8 cellular contexts compared by ENCODE assay signal in genomic region chr6:163412345-163412744, GRCh38. TPM values are rescaled to one million over a fixed set of nuclear protein-coding genes. Genes with fewer than 3 reads are reported as not detected.
A peak's percentile ranks its signal among the peaks of the same experiment; 100 is the strongest.
DNase-seq lines count a peak whose midpoint lies in the region; TF ChIP-seq lines count a peak whose summit lies in the region.

No MANE protein-coding gene starts in this region.

- no peaks in the 10 kb centered on the region for H3K36me3 ChIP-seq in CD8-positive, alpha-beta memory T cell (ENCODE audit: insufficient read depth, low read length)
- peaks cover 4% of the 10 kb centered on the region; the same call in 1 of the 2 replicates for H3K36me3 ChIP-seq in SJCRH30

- H3K4me1 ChIP-seq in CD8-positive, alpha-beta memory T cell (ENCODE audit: insufficient read depth, low read length): peaks cover 14% of the 10 kb centered on the region
- H3K4me1 ChIP-seq in SJCRH30: no peaks in the 10 kb centered on the region

- peak overlapping the region; percentile 84 for H3K4me3 ChIP-seq in CD8-positive, alpha-beta memory T cell (ENCODE audit: low read length)
- peak overlapping the region; percentile 73 for H3K4me3 ChIP-seq in SJCRH30
- peak overlapping the region; percentile 71 for H3K4me3 ChIP-seq in epithelial cell of proximal tubule (ENCODE audit: low read depth, low read length)

- H3K27me3 ChIP-seq in CD8-positive, alpha-beta memory T cell (ENCODE audit: insufficient read depth, low read length, poor library complexity, severe bottlenecking): no peaks in the 10 kb centered on the region
- no peaks in the 10 kb centered on the region for H3K27me3 ChIP-seq in SJCRH30

- H3K9me3 ChIP-seq in CD8-positive, alpha-beta memory T cell (ENCODE audit: low read length): no peaks in the 10 kb centered on the region
- H3K9me3 ChIP-seq in SJCRH30 (replicated peaks): no peaks in the 10 kb centered on the region

- CTCF ChIA-PET in CD8-positive, alpha-beta memory T cell (lab: Charles Lee): no interaction called here

- DNase-seq in CD8-positive, alpha-beta memory T cell: no peak
- DNase-seq in SJCRH30 (no peak), epithelial cell of proximal tubule (ENCODE audit: low read depth) (no peak), pons (ENCODE audit: low spot score) (peak; percentile 65), NCI-H69 (lab: John Stamatoyannopoulos, UW) (no peak), NAMALWA (ENCODE audit: low spot score) (no peak), inferior parietal cortex (ENCODE audit: extremely low spot score) (no peak), GM20000 (ENCODE audit: low spot score) (no peak)

- POLR2A ChIA-PET in CD8-positive, alpha-beta memory T cell (lab: Charles Lee): interaction anchor here (0.5 to 0.6 kb wide), 4 partner anchors 15 to 317 kb away, joined by 4 to 8 read pairs (median 6); no protein-coding TSS in a partner anchor

- TF ChIP-seq CTCF in epithelial cell of proximal tubule (conservative IDR thresholded peaks at IDR 0.05; ENCODE audit: low read depth, low read length) (no peak), GM20000 (IDR thresholded peaks at IDR 0.05; ENCODE audit: extremely low read depth, missing control alignments) (no peak)

- H3K27ac Mint-ChIP-seq in CD8-positive, alpha-beta memory T cell: peak overlapping the region in 7 of 8 donors; percentile 41 to 96 (median 63)

- no peaks in the 10 kb centered on the region for H3K9me3 Mint-ChIP-seq in CD8-positive, alpha-beta memory T cell

- peaks cover 0 to 4% of the 10 kb centered on the region in 2 donors for H3K27me3 Mint-ChIP-seq in CD8-positive, alpha-beta memory T cell

- peak overlapping the region in 6 of 7 donors; percentile 45 to 94 (median 88) for H3K4me3 Mint-ChIP-seq in CD8-positive, alpha-beta memory T cell

- peaks cover 0 to 10% (median 0%) of the 10 kb centered on the region in 3 donors for H3K36me3 Mint-ChIP-seq in CD8-positive, alpha-beta memory T cell

- peaks cover 23 to 28% (median 26%) of the 10 kb centered on the region in 3 donors for H3K4me1 Mint-ChIP-seq in CD8-positive, alpha-beta memory T cell

- H3K27ac ChIP-seq in CD8-positive, alpha-beta memory T cell (ENCODE audit: low read depth, low read length): peak overlapping the region; percentile 87
- no peak overlapping the region; the same call in 1 of the 2 replicates for H3K27ac ChIP-seq in SJCRH30

RNA-seq across cellular contexts. Expression of gene QKI, which starts 2.2 kb away (rescaled TPM):
- total RNA-seq in CD8-positive, alpha-beta memory T cell: 10 to 100 TPM; 56.5 to 58.8 TPM
- 27.5 TPM for polyA plus RNA-seq in CD8-positive, alpha-beta memory T cell
- total RNA-seq in SJCRH30 (2014; rRNA removed; shearing (Covaris generic)): 224 and 254 TPM in 2 replicates
- 95.0 and 140 TPM in 2 replicates for total RNA-seq in epithelial cell of proximal tubule
